ENCODE assay signal across 8 cellular contexts in the genomic region with DNA sequence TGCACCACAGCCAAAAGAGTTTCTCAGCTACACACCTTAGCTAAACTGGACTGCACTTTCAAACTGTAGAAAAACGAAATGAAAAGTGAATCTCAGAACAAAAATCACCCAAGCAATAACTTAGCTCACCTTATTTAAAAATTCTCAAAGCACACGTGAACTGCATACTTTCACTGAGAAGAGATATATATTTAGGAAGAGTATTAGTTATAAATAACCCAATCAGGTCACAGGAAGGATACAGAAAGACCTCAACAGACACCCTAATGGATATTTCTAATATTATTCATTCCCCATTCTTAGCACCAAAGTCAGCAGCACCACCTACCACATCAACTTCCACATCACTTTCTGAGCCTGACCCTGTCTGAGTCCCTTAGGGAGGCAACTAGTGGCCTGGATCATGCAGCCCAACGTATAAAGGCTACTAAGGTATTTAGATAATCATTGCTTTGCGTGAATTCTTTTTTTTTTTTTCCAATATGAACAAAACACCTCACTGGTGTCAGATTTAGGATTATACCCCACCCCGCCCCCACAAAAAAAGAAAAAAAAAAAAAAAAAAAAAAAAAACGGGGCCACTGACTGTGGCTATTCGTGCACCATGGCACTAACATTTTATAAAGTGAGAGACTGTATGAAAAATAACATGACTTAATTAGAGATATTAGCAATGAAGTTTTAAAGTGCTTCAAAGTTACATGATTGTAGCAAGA. TPM values are rescaled to one million over a fixed set of nuclear protein-coding genes. Genes with fewer than 3 reads are reported as not detected.
A peak's percentile ranks its signal among the peaks of the same experiment; 100 is the strongest.
DNase-seq lines count a peak whose midpoint lies in the region; ATAC-seq, FAIRE-seq and TF ChIP-seq lines count a peak whose summit lies in the region.

No MANE protein-coding gene starts in this region.

- no peak overlapping the region for H2AFZ ChIP-seq in PC-9

- H3K4me1 ChIP-seq in PC-9 (replicated peaks; ENCODE audit: insufficient read depth) (peaks cover 11% of the 10 kb centered on the region), foreskin keratinocyte (peaks cover 26% of the 10 kb centered on the region), vagina (peaks cover 60% of the 10 kb centered on the region)

- ATAC-seq in GM21786 (IDR thresholded peaks at IDR 0.05; ENCODE audit: unreplicated experiment) (peak; percentile 32), foreskin keratinocyte (no peak), GM19397 (IDR thresholded peaks at IDR 0.05; ENCODE audit: unreplicated experiment) (no peak)

- TF ChIP-seq POLR2A in GM12891 (IDR thresholded peaks at IDR 0.05; ENCODE audit: low read depth, low read length): no peak
- TF ChIP-seq POLR2A in vagina (IDR thresholded peaks at IDR 0.05): no peak

- CTCF ChIA-PET in PC-9 (lab: Charles Lee): no interaction called here

- FAIRE-seq in GM12891 (lab: Jason Lieb, UNC): peak; percentile 72

- H3K9me3 ChIP-seq in PC-9 (ENCODE audit: insufficient read depth, low read depth) (no peaks in the 10 kb centered on the region), vagina (no peaks in the 10 kb centered on the region)

- POLR2A ChIA-PET in PC-9 (lab: Charles Lee; ENCODE audit: unreplicated experiment): interaction anchor here (0.8 kb wide), 1 partner anchor 44 kb away, joined by 4 read pairs; no protein-coding TSS in a partner anchor

- peak overlapping the region; percentile 85; the same call in 1 of the 2 replicates for H3K27ac ChIP-seq in PC-9
- peak overlapping the region; percentile 100 for H3K27ac ChIP-seq in foreskin keratinocyte
- H3K27ac ChIP-seq in vagina: peak overlapping the region; percentile 97

- TF ChIP-seq CTCF in PC-9 (conservative IDR thresholded peaks at IDR 0.05) (no peak), foreskin keratinocyte (conservative IDR thresholded peaks at IDR 0.05) (peak; percentile 20), vagina (IDR thresholded peaks at IDR 0.05) (no peak)

- H3K36me3 ChIP-seq in PC-9 (ENCODE audit: low read depth): no peaks in the 10 kb centered on the region
- H3K36me3 ChIP-seq in vagina: no peaks in the 10 kb centered on the region

- peak overlapping the region; percentile 85 for H3K4me2 ChIP-seq in PC-9

- H3K4me3 ChIP-seq in PC-9 (peak overlapping the region; percentile 72; the same call in 1 of the 2 replicates), vagina (no peak overlapping the region)

- peaks cover 64% of the 10 kb centered on the region for H3K79me2 ChIP-seq in PC-9 (ENCODE audit: low read depth)

- no TSS peak for BruUV-seq in PC-9 (replicated peaks; lab: Mats Ljungman, UMichigan)

- H3K9me2 ChIP-seq in PC-9 (ENCODE audit: insufficient read depth): no peaks in the 10 kb centered on the region

- intact Hi-C loops in PC-9 (cut with micrococcal nuclease; ENCODE audit: unreplicated experiment) (no loop called here), vagina (cut with DNase I) (no loop called here)

- 0 out of 2 replicates have a peak, but pooled peaks cover 7% of the 10 kb centered on the region for H4K20me1 ChIP-seq in PC-9 (ENCODE audit: insufficient read depth)

- DNase-seq in GM12891 (ENCODE audit: insufficient read length, low spot score) (no peak), PC-9 (no peak), foreskin keratinocyte (peak in 1 of 2 donors; percentile 42), vagina (ENCODE audit: extremely low spot score in 2 of 2) (no peak), cerebellar cortex (ENCODE audit: low spot score) (no peak), NCI-H1105 (lab: John Stamatoyannopoulos, UW) (no peak)

- peaks cover 7% of the 10 kb centered on the region for H3F3A ChIP-seq in PC-9 (ENCODE audit: insufficient read depth, low read depth)

- H3K27me3 ChIP-seq in PC-9 (ENCODE audit: insufficient read depth, low read depth) (no peaks in the 10 kb centered on the region), foreskin keratinocyte (no peaks in the 10 kb centered on the region), vagina (no peaks in the 10 kb centered on the region)

TF ChIP-seq in GM12891, 5 proteins besides CTCF, POLR2A, EP300 and RAD21:
- no peak for TF ChIP-seq TAF1 (IDR thresholded peaks at IDR 0.05; ENCODE audit: low read depth, low read length)

RNA-seq across cellular contexts. Expression of a gene that starts 2.6 kb away (rescaled TPM):
- polyA plus RNA-seq in GM12891 (2012; ENCODE audit: low read depth, missing spikeins): 33.1 TPM
- total RNA-seq in PC-9 (2021): 41.3 and 50.8 TPM in 2 replicates
- total RNA-seq in foreskin keratinocyte: 44.3 and 51.9 TPM in 2 replicates
- 22.7 and 24.8 TPM in 2 replicates for polyA plus RNA-seq in foreskin keratinocyte
- total RNA-seq in vagina: 26.0 TPM
